In genomic region chr3:140334530-140334929, GRCh38 we compare ENCODE assay signal across 30 cellular contexts.
"Had no signal": no experiment of that assay in that cellular context is flagged by ENCODE, and none has a peak within 500 bp of the region (broad histone marks: within the 10 kb centered on the region; RNA-seq: fewer than 3 reads in every experiment).

No MANE protein-coding gene starts in this region.

- H3K27ac ChIP-seq: ascending aorta, breast epithelium, cardiac muscle cell, colonic mucosa, heart left ventricle had no signal

- H3K27me3 ChIP-seq: ascending aorta, breast epithelium, cardiac muscle cell, colonic mucosa, heart left ventricle had no signal

- ATAC-seq: activated CD4-positive, alpha-beta T cell treated with anti-CD3 and anti-CD28 coated beads for 36 hours; activated CD8-positive, alpha-beta memory T cell treated with anti-CD3 and anti-CD28 coated beads, Interleukin-2, amount 10 ng/mL, durations not matched to agents 7 days and 5 days; activated CD8-positive, alpha-beta T cell treated with anti-CD3 and anti-CD28 coated beads, Interleukin-2, amount 10 ng/mL, durations not matched to agents 7 days and 5 days; activated naive CD4-positive, alpha-beta T cell treated with anti-CD3 and anti-CD28 coated beads, Interleukin-2, amount 50 U/mL, for 72 hours; esophagus mucosa; heart left ventricle; T-cell had no signal

- H3K36me3 ChIP-seq: ascending aorta, breast epithelium, cardiac muscle cell, colonic mucosa, heart left ventricle had no signal

- H3K4me3 ChIP-seq: ascending aorta, breast epithelium, cardiac muscle cell, colonic mucosa, heart left ventricle had no signal

- H3K4me1 ChIP-seq: ascending aorta, breast epithelium, colonic mucosa, heart left ventricle had no signal

- H3K9me3 ChIP-seq: ascending aorta, breast epithelium, colonic mucosa, heart left ventricle had no signal

- FAIRE-seq: endometrium, frontal cortex had no signal

- DNase-seq: activated CD4-positive, alpha-beta memory T cell treated with anti-CD3 and anti-CD28 coated beads for 36 hours; activated CD4-positive, alpha-beta T cell treated with anti-CD3 and anti-CD28 coated beads for 36 hours; activated CD4-positive, alpha-beta T cell treated with anti-CD3 and anti-CD28 coated beads, Interleukin-2, amount 10 ng/mL, durations not matched to agents 24 days and 14 days; activated CD4-positive, CD25-positive, alpha-beta regulatory T cell; activated CD4-positive, CD25-positive, alpha-beta regulatory T cell treated with anti-CD3 and anti-CD28 coated beads, Interleukin-2, amount 50 U/mL, for 72 hours; activated CD8-positive, alpha-beta memory T cell treated with anti-CD3 and anti-CD28 coated beads, Interleukin-2, amount 10 ng/mL, durations not matched to agents 7 days and 5 days; activated CD8-positive, alpha-beta memory T cell treated with anti-CD3 and anti-CD28 coated beads, Interleukin-2, amount 50 U/mL, for 4 hours; activated CD8-positive, alpha-beta T cell treated with anti-CD3 and anti-CD28 coated beads, Interleukin-2, amount 10 ng/mL, durations not matched to agents 7 days and 5 days; activated gamma-delta T cell; activated naive CD4-positive, alpha-beta T cell; activated naive CD4-positive, alpha-beta T cell treated with anti-CD3 and anti-CD28 coated beads, Interleukin-2, amount 10 ng/mL, durations not matched to agents 7 days and 5 days; activated naive CD8-positive, alpha-beta T cell treated with anti-CD3 and anti-CD28 coated beads, Interleukin-2, amount 10 ng/mL, durations not matched to agents 7 days and 5 days; activated T-cell treated with anti-CD3 and anti-CD28 coated beads, Interleukin-2, amount 50 U/mL, for 1 hour; activated T-cell treated with anti-CD3 and anti-CD28 coated beads, Interleukin-2, amount 50 U/mL, for 48 hours; central memory CD4-positive, alpha-beta T cell; cerebellar nuclear complex; colonic mucosa; effector CD8-positive, alpha-beta T cell; foreskin fibroblast; glutamatergic neuron; heart left ventricle; T-cell; T-helper 9 cell had no signal
